22 cellular contexts compared by ENCODE assay signal in genomic region chr6:14477559-14477958, GRCh38.
DNase-seq lines count a peak whose midpoint lies in the region; ATAC-seq, FAIRE-seq and TF ChIP-seq lines count a peak whose summit lies in the region.
"Had no signal": no experiment of that assay in that cellular context is flagged by ENCODE, and none has a peak within 500 bp of the region (broad histone marks: within the 10 kb centered on the region; RNA-seq: fewer than 3 reads in every experiment).

No MANE protein-coding gene starts in this region.

- dilution Hi-C loops in IMR-90 (cut with HindIII; ENCODE audit: low sequenced_read_pairs, unreplicated experiment), result no loop called here

- no peak for TF ChIP-seq CTCF in IMR-90 (conservative IDR thresholded peaks at IDR 0.05; ENCODE audit: low read depth, low read length)
- no peak for TF ChIP-seq CTCF in stomach (IDR thresholded peaks at IDR 0.05)
- no peak for TF ChIP-seq CTCF in D721Med (IDR thresholded peaks at IDR 0.05; ENCODE audit: insufficient read depth, missing control alignments)
- TF ChIP-seq CTCF in suprapubic skin (IDR thresholded peaks at IDR 0.05), result no peak

- H3K4me1 ChIP-seq in IMR-90 (ENCODE audit: control insufficient read depth, insufficient read depth, low read length) (peaks cover 22% of the 10 kb centered on the region), duodenal mucosa (ENCODE audit: control insufficient read depth in 1 of 2, insufficient read depth in 2 of 2, low read length in 2 of 2) (peaks cover 0 to 6% of the 10 kb centered on the region in 2 donors), mucosa of rectum (ENCODE audit: control insufficient read depth in 2 of 2, insufficient read depth in 2 of 2, low read length in 2 of 2) (peaks cover 0 to 6% of the 10 kb centered on the region in 2 donors), stomach (peaks cover 11 to 27% (median 15%) of the 10 kb centered on the region in 4 donors), suprapubic skin (peaks cover 8% of the 10 kb centered on the region)
- H3K4me1 ChIP-seq: neural progenitor cell had no signal

- TF ChIP-seq EP300 in stomach (IDR thresholded peaks at IDR 0.05) (no peak), suprapubic skin (IDR thresholded peaks at IDR 0.05) (no peak)

- H2AK9ac ChIP-seq in IMR-90 (replicated peaks; ENCODE audit: low read depth, low read length, poor library complexity), result no peak overlapping the region

- peak overlapping the region; percentile 85 for H4K91ac ChIP-seq in IMR-90 (ENCODE audit: insufficient read depth, low read depth, low read length)

- peak overlapping the region; percentile 76 for H3K18ac ChIP-seq in IMR-90 (ENCODE audit: low read depth, low read length)

- H3K27me3 ChIP-seq in IMR-90 (ENCODE audit: control insufficient read depth, insufficient read depth, low read length) (no peaks in the 10 kb centered on the region), duodenal mucosa (ENCODE audit: control insufficient read depth in 1 of 2, insufficient read depth in 2 of 2, low read length in 2 of 2) (peaks cover 0 to 3% of the 10 kb centered on the region in 2 donors), mucosa of rectum (ENCODE audit: control insufficient read depth in 2 of 2, insufficient read depth in 2 of 2, low read length in 2 of 2) (peaks cover 0 to 2% of the 10 kb centered on the region in 2 donors), stomach (no peaks in the 10 kb centered on the region), suprapubic skin (no peaks in the 10 kb centered on the region)
- H3K27me3 ChIP-seq: cardiac muscle cell, neural progenitor cell had no signal

- H3K4me3 ChIP-seq in IMR-90 (ENCODE audit: insufficient read depth, low read depth, low read length), result no peak overlapping the region
- no peak overlapping the region for H3K4me3 ChIP-seq in duodenal mucosa (ENCODE audit: low read depth in 1 of 2, low read length in 2 of 2)
- no peak overlapping the region for H3K4me3 ChIP-seq in mucosa of rectum (ENCODE audit: low read length in 2 of 2)
- no peak overlapping the region for H3K4me3 ChIP-seq in stomach
- no peak overlapping the region for H3K4me3 ChIP-seq in suprapubic skin
- H3K4me3 ChIP-seq: cardiac muscle cell, neural progenitor cell had no signal

- no peak overlapping the region for H3K56ac ChIP-seq in IMR-90 (ENCODE audit: extremely low read depth, insufficient read depth, low read length)

- no peaks in the 10 kb centered on the region for H3K36me3 ChIP-seq in IMR-90 (ENCODE audit: control insufficient read depth, insufficient read depth, low read length)
- H3K36me3 ChIP-seq in duodenal mucosa (ENCODE audit: control insufficient read depth in 1 of 2, insufficient read depth in 2 of 2, low read length in 2 of 2), result no peaks in the 10 kb centered on the region
- no peaks in the 10 kb centered on the region for H3K36me3 ChIP-seq in mucosa of rectum (ENCODE audit: control insufficient read depth in 2 of 2, insufficient read depth in 2 of 2, low read length in 2 of 2)
- no peaks in the 10 kb centered on the region for H3K36me3 ChIP-seq in stomach
- no peaks in the 10 kb centered on the region for H3K36me3 ChIP-seq in suprapubic skin
- H3K36me3 ChIP-seq: cardiac muscle cell, neural progenitor cell had no signal

- CTCF ChIA-PET in IMR-90 (lab: Yijun Ruan, JAX), result interaction anchor here (1.1 kb wide), 1 partner anchor 234 kb away, joined by 3 read pairs; no protein-coding TSS in a partner anchor

- H3K9ac ChIP-seq in IMR-90 (ENCODE audit: low read depth, low read length) (no peak overlapping the region), duodenal mucosa (ENCODE audit: low read depth in 1 of 2, low read length in 2 of 2) (no peak overlapping the region), mucosa of rectum (ENCODE audit: low read depth in 1 of 2, low read length in 2 of 2) (peak overlapping the region in 1 of 2 donors; percentile 32)
- H3K9ac ChIP-seq: KMS-11, neural progenitor cell had no signal

- peak overlapping the region; percentile 89 for H3K14ac ChIP-seq in IMR-90 (replicated peaks; ENCODE audit: low read depth, low read length)

- H2BK15ac ChIP-seq in IMR-90 (ENCODE audit: low read depth, low read length), result peak overlapping the region; percentile 67; the same call in 2 of the 3 replicates

- no peak for TF ChIP-seq RAD21 in IMR-90 (IDR thresholded peaks at IDR 0.05; ENCODE audit: low read length)

- peak overlapping the region; percentile 96 for H2BK20ac ChIP-seq in IMR-90 (ENCODE audit: low read depth, low read length)

- no peak for FAIRE-seq in D721Med (lab: Jason Lieb, UNC)
- FAIRE-seq: GM18507, TTC549 had no signal

- peak overlapping the region; percentile 25 for H4K5ac ChIP-seq in IMR-90 (ENCODE audit: low read depth, low read length)

- H3K9me3 ChIP-seq in IMR-90 (ENCODE audit: control insufficient read depth, insufficient read depth, low read length), result no peaks in the 10 kb centered on the region
- no peaks in the 10 kb centered on the region for H3K9me3 ChIP-seq in duodenal mucosa (ENCODE audit: control insufficient read depth in 1 of 2, low read length in 2 of 2)
- H3K9me3 ChIP-seq in mucosa of rectum (ENCODE audit: control insufficient read depth in 2 of 2, low read length in 2 of 2), result no peaks in the 10 kb centered on the region
- no peaks in the 10 kb centered on the region for H3K9me3 ChIP-seq in stomach
- H3K9me3 ChIP-seq in suprapubic skin, result no peaks in the 10 kb centered on the region

- POLR2A ChIA-PET in IMR-90 (lab: Charles Lee; ENCODE audit: unreplicated experiment), result no interaction called here

- in situ Hi-C loops in IMR-90 (cut with MboI; ENCODE audit: low sequenced_read_pairs), result no loop called here

- H3K79me1 ChIP-seq in IMR-90 (ENCODE audit: low read depth in 1 of 2, low read length in 2 of 2), result no peaks in the 10 kb centered on the region; a peak in 1 of 4 replicates

- H3K27ac ChIP-seq in IMR-90 (ENCODE audit: insufficient read depth, low read length), result peak overlapping the region; percentile 66
- H3K27ac ChIP-seq in duodenal mucosa (ENCODE audit: low read depth, low read length), result peak overlapping the region; percentile 49
- H3K27ac ChIP-seq in mucosa of rectum (ENCODE audit: low read depth in 2 of 2, low read length in 2 of 2), result peak overlapping the region; percentile 16 to 45
- peak overlapping the region; percentile 18 to 88 (median 74) for H3K27ac ChIP-seq in stomach
- H3K27ac ChIP-seq in suprapubic skin, result no peak overlapping the region
- H3K27ac ChIP-seq: cardiac muscle cell, KMS-11, neural progenitor cell had no signal

- 0% methylated on average over 1 of the region's 7 CpGs; no CpG with 5 or more reads in 1 of the 2 experiments for WGBS in IMR-90 (ENCODE audit: extremely low coverage in 2 of 2, insufficient read length in 1 of 2), 2 experiments
- 61 to 79% (median 77%) methylated on average over 6 to 7 of the region's 7 CpGs for WGBS in stomach, 5 donors
- WGBS in suprapubic skin, result 71% methylated on average over 5 of the region's 7 CpGs

- no peak for ATAC-seq in IMR-90 (ENCODE audit: low read depth)
- ATAC-seq: SK-N-SH treated with all-trans-retinoic acid at 6 μM for 48 hours had no signal

- H2AFZ ChIP-seq in IMR-90 (replicated peaks; ENCODE audit: low read length, poor library complexity), result peak overlapping the region; percentile 29
- H2AFZ ChIP-seq: neural progenitor cell had no signal

- TF ChIP-seq POLR2A in IMR-90 (IDR thresholded peaks at IDR 0.05; ENCODE audit: low read depth, low read length) (no peak), stomach (IDR thresholded peaks at IDR 0.05) (no peak), suprapubic skin (IDR thresholded peaks at IDR 0.05) (no peak)

- H3K4ac ChIP-seq in IMR-90 (ENCODE audit: low read depth, low read length), result peak overlapping the region; percentile 86

- H3K4me2 ChIP-seq in IMR-90 (ENCODE audit: low read depth, low read length), result peak overlapping the region; percentile 5; the same call in 1 of the 2 replicates
- H3K4me2 ChIP-seq: KMS-11 had no signal

- H2AK5ac ChIP-seq in IMR-90 (ENCODE audit: low read depth, low read length), result peak overlapping the region; percentile 70

- H3K23ac ChIP-seq in IMR-90 (ENCODE audit: low read depth, low read length), result peak overlapping the region; percentile 20; the same call in 1 of the 2 replicates

- peaks cover 17% of the 10 kb centered on the region for H3K9me1 ChIP-seq in IMR-90 (ENCODE audit: insufficient read depth, low read length)

- BruUV-seq in IMR-90 (replicated peaks; lab: Mats Ljungman, UMichigan), result no TSS peak

- no peak for DNase-seq in IMR-90
- no peak for DNase-seq in stomach
- DNase-seq in NCI-H1092 (lab: John Stamatoyannopoulos, UW), result no peak
- no peak for DNase-seq in D721Med (ENCODE audit: insufficient read length, low spot score)
- no peak for DNase-seq in iPS-NIHi7 (ENCODE audit: extremely low spot score)
- no peak for DNase-seq in suprapubic skin (ENCODE audit: low spot score in 2 of 2)
- DNase-seq: activated CD4-positive, alpha-beta T cell treated with anti-CD3 and anti-CD28 coated beads for 48 hours; activated CD8-positive, alpha-beta memory T cell treated with anti-CD3 and anti-CD28 coated beads, Interleukin-2, amount 50 U/mL, for 4 hours; effector CD4-positive, alpha-beta T cell; hippocampal formation; NCI-H1048; NCI-H2081 treated with DMSO at 0.1 percent for 48 hours; NCI-H510A treated with DMSO at 0.1 percent for 48 hours; stimulated activated naive B cell treated with anti-CD40 and anti-IgM and Interleukin-4, amounts not matched to agents 10 μg/mL and 1 μg/mL and 100 μg/mL, for 72 hours had no signal

- intact Hi-C loops in IMR-90 (cut with micrococcal nuclease) (loop anchor here (1.0 to 10.0 kb wide), 3 partner anchors 19 to 768 kb away; no protein-coding TSS in a partner anchor), stomach (cut with DNase I; ENCODE audit: low total_unique reads) (no loop called here)

- H2BK120ac ChIP-seq in IMR-90 (ENCODE audit: low read depth, low read length), result peak overlapping the region; percentile 96

- peak overlapping the region; percentile 81 for H2BK5ac ChIP-seq in IMR-90 (ENCODE audit: low read depth, low read length, poor library complexity, severe bottlenecking)

- peak overlapping the region; percentile 7 to 89 for H4K8ac ChIP-seq in IMR-90 (ENCODE audit: low read depth in 2 of 2, low read length in 2 of 2)

- peaks cover 5% of the 10 kb centered on the region; the same call in 1 of the 2 replicates for H4K20me1 ChIP-seq in IMR-90 (ENCODE audit: insufficient read depth, low read length)

TF ChIP-seq in IMR-90, 13 proteins besides CTCF, POLR2A, EP300 and RAD21:
- peak; percentile 12; the same call in 1 of the 2 replicates for TF ChIP-seq CEBPB (IDR thresholded peaks at IDR 0.05; ENCODE audit: low read depth, low read length)
- TF ChIP-seq SMC3 (IDR thresholded peaks at IDR 0.05; ENCODE audit: low read depth, low read length), result no peak; the same call in 1 of the 2 replicates
